Comparison of ENCODE assay signal across 8 cellular contexts in the genomic region with DNA sequence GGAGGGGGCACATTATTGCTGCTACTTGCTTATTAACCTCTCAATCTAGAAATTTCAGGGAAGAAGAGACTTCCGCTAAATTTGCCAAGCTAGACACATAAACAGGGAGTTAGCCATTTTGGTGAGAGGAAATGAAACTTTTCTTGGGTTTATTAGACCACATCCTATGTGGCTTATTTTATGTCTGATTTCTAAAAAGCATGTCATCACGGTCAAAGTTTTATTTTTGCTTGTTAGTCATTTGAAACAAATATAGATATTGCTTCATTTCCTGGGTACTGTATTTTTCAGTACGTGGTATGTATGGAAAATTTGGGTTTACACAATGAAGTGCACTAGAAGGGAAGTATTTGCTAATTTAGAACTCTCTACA.
DNase-seq lines count a peak whose midpoint lies in the region; ATAC-seq and TF ChIP-seq lines count a peak whose summit lies in the region.

No MANE protein-coding gene starts in this region.

- H3K4me3 ChIP-seq in body of pancreas (no peak overlapping the region), smooth muscle cell (no peak overlapping the region), prostate gland (no peak overlapping the region), left ventricle myocardium inferior (no peak overlapping the region)

- H3F3A ChIP-seq in smooth muscle cell (ENCODE audit: low read depth): no peaks in the 10 kb centered on the region

- no peak for DNase-seq in body of pancreas
- no peak for DNase-seq in smooth muscle cell (lab: John Stamatoyannopoulos, UW; ENCODE audit: unreplicated experiment)
- no peak for DNase-seq in head of caudate nucleus
- DNase-seq in prostate gland (ENCODE audit: low spot score): no peak
- DNase-seq in left ventricle myocardium inferior: no peak
- DNase-seq in NCI-H2081 (lab: John Stamatoyannopoulos, UW): no peak

- peak; percentile 61 for ATAC-seq in GM19397 (IDR thresholded peaks at IDR 0.05; ENCODE audit: unreplicated experiment)
- peak; percentile 61 for ATAC-seq in HG03558 (IDR thresholded peaks at IDR 0.05; ENCODE audit: extremely low read depth, unreplicated experiment)
- ATAC-seq in body of pancreas: no peak

- H3K27me3 ChIP-seq in body of pancreas (no peaks in the 10 kb centered on the region), smooth muscle cell (ENCODE audit: low read depth) (no peaks in the 10 kb centered on the region), prostate gland (replicated peaks; ENCODE audit: insufficient read depth) (no peaks in the 10 kb centered on the region), left ventricle myocardium inferior (ENCODE audit: low read depth) (no peaks in the 10 kb centered on the region)

- H3K79me2 ChIP-seq in smooth muscle cell (ENCODE audit: low read depth): peaks cover 28% of the 10 kb centered on the region

- intact Hi-C loops in body of pancreas (cut with DNase I): no loop called here
- intact Hi-C loops in head of caudate nucleus (cut with DNase I): no loop called here
- intact Hi-C loops in prostate gland (cut with DNase I): no loop called here
- intact Hi-C loops in left ventricle myocardium inferior (cut with micrococcal nuclease): no loop called here

- TF ChIP-seq CTCF in body of pancreas (IDR thresholded peaks at IDR 0.05) (no peak), smooth muscle cell (IDR thresholded peaks at IDR 0.05; ENCODE audit: borderline replicate concordance, insufficient read depth, poor library complexity, severe bottlenecking) (no peak), prostate gland (IDR thresholded peaks at IDR 0.05) (no peak), left ventricle myocardium inferior (IDR thresholded peaks at IDR 0.05; ENCODE audit: borderline replicate concordance) (no peak)

- 73 to 80% methylated on average over 3 of the region's 3 CpGs for WGBS in body of pancreas, 2 donors
- 54% methylated on average over 3 of the region's 3 CpGs for WGBS in smooth muscle cell (ENCODE audit: low lambda C conversion rate)
- 75% methylated on average over 3 of the region's 3 CpGs for WGBS in prostate gland

- H3K36me3 ChIP-seq in body of pancreas (replicated peaks in 1 of 2; ENCODE audit: insufficient read depth in 1 of 2, low read depth in 2 of 2) (no peaks in the 10 kb centered on the region), smooth muscle cell (ENCODE audit: low read depth) (no peaks in the 10 kb centered on the region), prostate gland (no peaks in the 10 kb centered on the region), left ventricle myocardium inferior (peaks cover 6% of the 10 kb centered on the region)

- no peak for TF ChIP-seq POLR2A in body of pancreas (IDR thresholded peaks at IDR 0.05)
- no peak for TF ChIP-seq POLR2A in prostate gland (IDR thresholded peaks at IDR 0.05)

- H3K9ac ChIP-seq in smooth muscle cell (ENCODE audit: low read depth): no peak overlapping the region

- peaks cover 34% of the 10 kb centered on the region for H3K4me1 ChIP-seq in body of pancreas
- peaks cover 10% of the 10 kb centered on the region for H3K4me1 ChIP-seq in smooth muscle cell (ENCODE audit: low read depth)
- no peaks in the 10 kb centered on the region for H3K4me1 ChIP-seq in prostate gland (replicated peaks)
- peaks cover 39% of the 10 kb centered on the region for H3K4me1 ChIP-seq in left ventricle myocardium inferior

- no peaks in the 10 kb centered on the region for H3K9me3 ChIP-seq in body of pancreas
- no peaks in the 10 kb centered on the region for H3K9me3 ChIP-seq in smooth muscle cell (replicated peaks; ENCODE audit: low read depth)
- H3K9me3 ChIP-seq in prostate gland: no peaks in the 10 kb centered on the region
- H3K9me3 ChIP-seq in left ventricle myocardium inferior (replicated peaks): no peaks in the 10 kb centered on the region

- H3K27ac ChIP-seq in body of pancreas: peak overlapping the region; percentile 55 to 84 (median 74)
- peak overlapping the region; percentile 83 for H3K27ac ChIP-seq in smooth muscle cell (ENCODE audit: low read depth)
- H3K27ac ChIP-seq in prostate gland: no peak overlapping the region
- no peak overlapping the region for H3K27ac ChIP-seq in left ventricle myocardium inferior (replicated peaks)

- H2AFZ ChIP-seq in smooth muscle cell (ENCODE audit: low read depth): no peak overlapping the region

- H4K20me1 ChIP-seq in smooth muscle cell (ENCODE audit: low read depth): peaks cover 4% of the 10 kb centered on the region

- H3K4me2 ChIP-seq in smooth muscle cell: peak overlapping the region; percentile 62

Comparison
In these comparisons a context has a peak if more than half of its experiments do, and no peak if none do; other contexts are left out.
1. H3K27ac ChIP-seq: peak in body of pancreas (4 of 4) and smooth muscle cell (single experiment); none in prostate gland (0 of 2) and left ventricle myocardium inferior (single experiment).